1 cellular context compared by ENCODE assay signal in the genomic region with DNA sequence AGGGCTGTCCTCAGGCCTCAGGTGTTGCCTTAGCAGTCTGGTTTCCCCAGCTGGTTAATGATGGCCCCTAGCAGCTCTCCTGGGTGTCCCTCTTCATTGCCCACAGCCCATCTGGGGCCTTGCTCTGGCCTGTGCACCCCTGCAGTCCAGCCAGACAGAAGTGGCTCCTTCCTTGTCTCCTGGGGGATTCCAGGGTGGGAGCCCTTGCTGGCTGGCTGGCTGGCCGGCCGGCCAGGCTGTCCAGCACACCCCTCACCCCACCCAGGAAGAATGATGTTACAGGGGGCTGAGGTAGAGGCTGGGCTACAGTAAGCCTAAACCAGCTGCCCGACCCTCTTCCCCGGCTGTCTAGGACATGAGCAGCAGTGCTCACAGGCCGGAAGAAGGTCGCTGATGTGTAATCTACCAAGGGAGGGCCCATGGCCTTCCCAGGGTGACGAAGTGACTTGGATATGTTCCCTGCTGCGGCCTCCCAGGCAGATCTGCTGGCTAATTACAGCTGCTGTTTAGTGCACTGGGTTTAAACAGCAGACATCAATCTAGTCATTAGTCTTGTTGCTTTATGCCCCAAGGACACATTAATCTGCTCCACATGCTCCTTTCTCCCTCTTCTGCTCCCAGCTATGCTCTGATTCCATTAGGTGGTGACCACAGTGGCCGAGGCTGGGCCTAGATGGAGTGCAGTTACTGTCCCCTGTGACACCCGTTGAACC.
TF ChIP-seq lines count a peak whose summit lies in the region.

No MANE protein-coding gene starts in this region.

TF ChIP-seq in SK-N-SH treated with all-trans-retinoic acid at 6 μM for 48 hours, 23 proteins besides CTCF, POLR2A, EP300 and RAD21 (continued from another document):
- TF ChIP-seq CSRNP3 (CRISPR knock-in tag; IDR thresholded peaks at IDR 0.05), result peak; percentile 87
- TF ChIP-seq, protein P1, sequence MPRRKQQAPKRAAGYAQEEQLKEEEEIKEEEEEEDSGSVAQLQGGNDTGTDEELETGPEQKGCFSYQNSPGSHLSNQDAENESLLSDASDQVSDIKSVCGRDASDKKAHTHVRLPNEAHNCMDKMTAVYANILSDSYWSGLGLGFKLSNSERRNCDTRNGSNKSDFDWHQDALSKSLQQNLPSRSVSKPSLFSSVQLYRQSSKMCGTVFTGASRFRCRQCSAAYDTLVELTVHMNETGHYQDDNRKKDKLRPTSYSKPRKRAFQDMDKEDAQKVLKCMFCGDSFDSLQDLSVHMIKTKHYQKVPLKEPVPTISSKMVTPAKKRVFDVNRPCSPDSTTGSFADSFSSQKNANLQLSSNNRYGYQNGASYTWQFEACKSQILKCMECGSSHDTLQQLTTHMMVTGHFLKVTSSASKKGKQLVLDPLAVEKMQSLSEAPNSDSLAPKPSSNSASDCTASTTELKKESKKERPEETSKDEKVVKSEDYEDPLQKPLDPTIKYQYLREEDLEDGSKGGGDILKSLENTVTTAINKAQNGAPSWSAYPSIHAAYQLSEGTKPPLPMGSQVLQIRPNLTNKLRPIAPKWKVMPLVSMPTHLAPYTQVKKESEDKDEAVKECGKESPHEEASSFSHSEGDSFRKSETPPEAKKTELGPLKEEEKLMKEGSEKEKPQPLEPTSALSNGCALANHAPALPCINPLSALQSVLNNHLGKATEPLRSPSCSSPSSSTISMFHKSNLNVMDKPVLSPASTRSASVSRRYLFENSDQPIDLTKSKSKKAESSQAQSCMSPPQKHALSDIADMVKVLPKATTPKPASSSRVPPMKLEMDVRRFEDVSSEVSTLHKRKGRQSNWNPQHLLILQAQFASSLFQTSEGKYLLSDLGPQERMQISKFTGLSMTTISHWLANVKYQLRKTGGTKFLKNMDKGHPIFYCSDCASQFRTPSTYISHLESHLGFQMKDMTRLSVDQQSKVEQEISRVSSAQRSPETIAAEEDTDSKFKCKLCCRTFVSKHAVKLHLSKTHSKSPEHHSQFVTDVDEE (CRISPR knock-in tag; IDR thresholded peaks at IDR 0.05), result peak; percentile 99
